Comparison of ENCODE assay signal across 13 cellular contexts in genomic region chr20:62434098-62434497, GRCh38. TPM values are rescaled to one million over a fixed set of nuclear protein-coding genes. Genes with fewer than 3 reads are reported as not detected.
"Had no signal": no experiment of that assay in that cellular context is flagged by ENCODE, and none has a peak within 500 bp of the region (broad histone marks: within the 10 kb centered on the region; RNA-seq: fewer than 3 reads in every experiment).

No MANE protein-coding gene starts in this region.

- H3K9me3 ChIP-seq: adrenal gland, tibial artery had no signal

- DNase-seq: activated CD4-positive, alpha-beta T cell treated with anti-CD3 and anti-CD28 coated beads, Interleukin-2, amount 50 U/mL, for 1 hour; activated CD4-positive, CD25-positive, alpha-beta regulatory T cell; activated naive CD4-positive, alpha-beta T cell treated with anti-CD3 and anti-CD28 coated beads, Interleukin-2, amount 50 U/mL, for 16 hours; central memory CD4-positive, alpha-beta T cell; cortex of kidney; effector memory CD4-positive, alpha-beta T cell had no signal

- H3K27me3 ChIP-seq: adrenal gland had no signal

- H3K4me1 ChIP-seq: adrenal gland had no signal

- H3K4me3 ChIP-seq: adrenal gland had no signal

- H3K9me3 Mint-ChIP-seq: T-helper 1 cell treated with Interleukin-12 subunit alpha and Interleukin-12 subunit beta and Interleukin-4 antibody, amounts not matched to agents 30 μg/mL and 1 μg/mL, for 36 hours had no signal

- H3K36me3 ChIP-seq: adrenal gland, tibial artery had no signal

- H3K27ac Mint-ChIP-seq: T-helper 1 cell treated with Interleukin-12 subunit alpha and Interleukin-12 subunit beta and Interleukin-4 antibody, amounts not matched to agents 30 μg/mL and 1 μg/mL, for 36 hours had no signal

- H3K4me3 Mint-ChIP-seq: T-helper 1 cell treated with Interleukin-12 subunit alpha and Interleukin-12 subunit beta and Interleukin-4 antibody, amounts not matched to agents 30 μg/mL and 1 μg/mL, for 36 hours had no signal

- H3K27ac ChIP-seq: epithelial cell of prostate, tibial artery had no signal

RNA-seq across cellular contexts. Expression of gene RBBP8NL, which starts 6.8 kb away (rescaled TPM):
- total RNA-seq: adrenal gland, osteocyte, skeletal muscle tissue had no signal
- polyA plus RNA-seq: adrenal gland, neural cell had no signal

RNA-seq across cellular contexts. Expression of gene GATA5, which starts 41.7 kb away (rescaled TPM):
- total RNA-seq: osteocyte had no signal
- polyA plus RNA-seq: neural cell had no signal
